In the genomic region with DNA sequence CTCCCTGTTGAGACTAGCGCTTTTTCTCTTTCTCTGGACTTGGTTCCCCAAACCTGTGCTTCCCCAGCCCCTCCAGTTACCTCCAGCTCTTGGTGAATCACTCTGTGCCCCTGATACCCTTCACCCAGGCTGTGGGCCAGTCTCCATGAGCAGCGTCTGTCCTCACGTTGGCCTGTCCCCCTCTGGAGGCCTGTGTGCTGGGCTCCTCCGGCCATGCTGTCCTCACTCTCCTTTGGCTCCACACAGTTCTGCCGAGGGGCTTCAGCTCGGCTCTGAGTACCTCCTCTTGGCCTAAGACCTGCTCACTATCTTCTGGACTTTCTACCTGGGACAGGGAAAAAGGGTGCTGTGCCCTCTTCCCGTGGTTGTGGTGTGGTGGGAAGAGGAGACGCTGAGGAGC, we compare ENCODE assay signal across 24 cellular contexts.
"Had no signal": no experiment of that assay in that cellular context is flagged by ENCODE, and none has a peak within 500 bp of the region (broad histone marks: within the 10 kb centered on the region; RNA-seq: fewer than 3 reads in every experiment).

No MANE protein-coding gene starts in this region.

- ATAC-seq: activated CD8-positive, alpha-beta T cell treated with anti-CD3 and anti-CD28 coated beads for 36 hours; activated T-cell treated with anti-CD3 and anti-CD28 coated beads, Interleukin-2, amount 50 U/mL, for 4 hours; activated T-helper 17 cell treated with anti-CD3 and anti-CD28 coated beads, Interleukin-2, amount 50 U/mL, for 72 hours; left ventricle myocardium superior; pancreas had no signal

- H3K9me3 Mint-ChIP-seq: activated CD8-positive, alpha-beta T cell treated with anti-CD3 and anti-CD28 coated beads for 36 hours; activated T-cell treated with anti-CD3 and anti-CD28 coated beads, Interleukin-2, amount 50 U/mL, for 4 hours; activated T-helper 17 cell treated with anti-CD3 and anti-CD28 coated beads, Interleukin-2, amount 50 U/mL, for 72 hours; natural killer cell treated with Interleukin-12 subunit alpha and Interleukin-12 subunit beta and Interleukin-15 and Interleukin-18, amount 100 ng/mL, for 72 hours had no signal

- H3K4me1 Mint-ChIP-seq: activated T-helper 17 cell treated with anti-CD3 and anti-CD28 coated beads, Interleukin-2, amount 50 U/mL, for 72 hours had no signal

- H3K4me3 ChIP-seq: breast epithelium, pancreas, prostate gland, sigmoid colon, tibial nerve had no signal

- H3K4me1 ChIP-seq: prostate gland had no signal

- H3K36me3 ChIP-seq: breast epithelium, pancreas, prostate gland, sigmoid colon, tibial nerve had no signal

- H3K27me3 ChIP-seq: breast epithelium, pancreas, sigmoid colon, tibial nerve had no signal

- H3K9me3 ChIP-seq: breast epithelium, pancreas, prostate gland, sigmoid colon, tibial nerve had no signal

- H3K27ac ChIP-seq: breast epithelium, epithelial cell of prostate, pancreas, prostate gland, tibial nerve had no signal

- H3K36me3 Mint-ChIP-seq: natural killer cell treated with Interleukin-12 subunit alpha and Interleukin-12 subunit beta and Interleukin-15 and Interleukin-18, amount 100 ng/mL, for 72 hours had no signal

- H3K4me3 Mint-ChIP-seq: activated CD8-positive, alpha-beta T cell treated with anti-CD3 and anti-CD28 coated beads for 36 hours; activated T-cell treated with anti-CD3 and anti-CD28 coated beads, Interleukin-2, amount 50 U/mL, for 4 hours; activated T-helper 17 cell treated with anti-CD3 and anti-CD28 coated beads, Interleukin-2, amount 50 U/mL, for 72 hours; natural killer cell treated with Interleukin-12 subunit alpha and Interleukin-12 subunit beta and Interleukin-15 and Interleukin-18, amount 100 ng/mL, for 72 hours had no signal

- H3K27me3 Mint-ChIP-seq: activated CD8-positive, alpha-beta T cell treated with anti-CD3 and anti-CD28 coated beads for 36 hours; activated T-helper 17 cell treated with anti-CD3 and anti-CD28 coated beads, Interleukin-2, amount 50 U/mL, for 72 hours had no signal

- DNase-seq: activated CD4-positive, alpha-beta T cell treated with anti-CD3 and anti-CD28 coated beads for 1 hour; activated CD4-positive, alpha-beta T cell treated with anti-CD3 and anti-CD28 coated beads, Interleukin-2, amount 50 U/mL, for 1 hour; activated CD8-positive, alpha-beta T cell treated with anti-CD3 and anti-CD28 coated beads for 36 hours; activated gamma-delta T cell treated with Interleukin-2 at 50 U/mL for 16 hours; activated naive CD4-positive, alpha-beta T cell treated with anti-CD3 and anti-CD28 coated beads, Interleukin-2, amount 50 U/mL, for 16 hours; activated T-cell treated with anti-CD3 and anti-CD28 coated beads, Interleukin-2, amount 50 U/mL, for 4 hours; amniotic stem cell; dermis blood vessel endothelial cell; effector CD8-positive, alpha-beta T cell; glutamatergic neuron; left ventricle myocardium superior; pancreas; retina; sigmoid colon; small intestine; stimulated activated CD4-positive, alpha-beta T cell treated with anti-CD3 and anti-CD28 coated beads, Interleukin-4, amount 100 ng/mL, for 24 hours; stimulated activated naive CD4-positive, alpha-beta T cell; T-helper 2 cell had no signal

- H3K27ac Mint-ChIP-seq: activated CD8-positive, alpha-beta T cell treated with anti-CD3 and anti-CD28 coated beads for 36 hours; activated T-helper 17 cell treated with anti-CD3 and anti-CD28 coated beads, Interleukin-2, amount 50 U/mL, for 72 hours; natural killer cell treated with Interleukin-12 subunit alpha and Interleukin-12 subunit beta and Interleukin-15 and Interleukin-18, amount 100 ng/mL, for 72 hours had no signal
